ENCODE assay signal across 20 cellular contexts in the genomic region with DNA sequence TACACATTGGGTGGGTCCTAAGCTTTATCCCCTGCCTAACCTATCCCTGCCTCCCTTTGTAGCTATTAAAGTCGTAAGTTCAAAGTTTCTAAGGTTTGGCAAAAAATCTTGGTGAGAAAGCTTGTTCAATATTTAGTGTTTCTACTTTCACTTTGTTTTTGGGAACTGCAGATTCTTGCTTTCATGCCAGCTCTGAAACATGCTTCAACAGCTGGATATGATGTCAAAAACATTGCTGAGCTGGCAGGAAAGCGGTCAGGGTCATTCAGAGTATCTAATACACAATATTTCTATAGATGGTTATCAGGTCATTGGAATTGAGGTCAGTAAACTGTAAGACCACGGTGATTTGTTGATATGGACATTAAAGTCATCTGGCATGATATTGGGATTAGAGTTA. TPM values are rescaled to one million over a fixed set of nuclear protein-coding genes. Genes with fewer than 3 reads are reported as not detected.
"Had no signal": no experiment of that assay in that cellular context is flagged by ENCODE, and none has a peak within 500 bp of the region (broad histone marks: within the 10 kb centered on the region; RNA-seq: fewer than 3 reads in every experiment).

No MANE protein-coding gene starts in this region.

- DNase-seq: activated CD4-positive, alpha-beta T cell treated with anti-CD3 and anti-CD28 coated beads for 36 hours; activated CD8-positive, alpha-beta memory T cell treated with anti-CD3 and anti-CD28 coated beads, Interleukin-2, amount 50 U/mL, for 48 hours; activated CD8-positive, alpha-beta T cell treated with anti-CD3 and anti-CD28 coated beads for 36 hours; activated naive CD4-positive, alpha-beta T cell treated with anti-CD3 and anti-CD28 coated beads for 36 hours; cerebellar nuclear complex; dorsolateral prefrontal cortex; left colon; mammary epithelial cell; mucosa of descending colon; occipital lobe; right lobe of liver; SK-N-SH; stimulated activated CD4-positive, alpha-beta T cell treated with anti-CD3 and anti-CD28 coated beads, Interleukin-2, amount 100 ng/mL, for 48 hours; stimulated activated naive CD4-positive, alpha-beta T cell treated with Interleukin-2 at 50 U/mL for 16 hours; T-helper 1 cell; WERI-Rb-1 had no signal

- H3K4me3 Mint-ChIP-seq: activated CD4-positive, alpha-beta T cell treated with anti-CD3 and anti-CD28 coated beads for 36 hours; activated CD8-positive, alpha-beta T cell treated with anti-CD3 and anti-CD28 coated beads for 36 hours; activated naive CD4-positive, alpha-beta T cell treated with anti-CD3 and anti-CD28 coated beads for 36 hours; nephron had no signal

- H3K4me1 ChIP-seq: esophagus muscularis mucosa, prostate gland, right lobe of liver had no signal

- H3K9me3 Mint-ChIP-seq: activated CD8-positive, alpha-beta T cell treated with anti-CD3 and anti-CD28 coated beads for 36 hours; activated naive CD4-positive, alpha-beta T cell treated with anti-CD3 and anti-CD28 coated beads for 36 hours had no signal

- H3K4me1 Mint-ChIP-seq: activated CD4-positive, alpha-beta T cell treated with anti-CD3 and anti-CD28 coated beads for 36 hours; brain; nephron had no signal

- H3K27me3 ChIP-seq: esophagus muscularis mucosa, right lobe of liver had no signal

- H3K36me3 ChIP-seq: esophagus muscularis mucosa, prostate gland, right lobe of liver, WERI-Rb-1 had no signal

- ATAC-seq: activated CD4-positive, alpha-beta T cell treated with anti-CD3 and anti-CD28 coated beads for 36 hours; activated CD8-positive, alpha-beta T cell treated with anti-CD3 and anti-CD28 coated beads for 36 hours; left colon; mucosa of descending colon; right lobe of liver had no signal

- H3K27ac Mint-ChIP-seq: activated CD4-positive, alpha-beta T cell treated with anti-CD3 and anti-CD28 coated beads for 36 hours; activated CD8-positive, alpha-beta T cell treated with anti-CD3 and anti-CD28 coated beads for 36 hours; activated naive CD4-positive, alpha-beta T cell treated with anti-CD3 and anti-CD28 coated beads for 36 hours; brain; nephron had no signal

- H3K27me3 Mint-ChIP-seq: activated CD4-positive, alpha-beta T cell treated with anti-CD3 and anti-CD28 coated beads for 36 hours; activated CD8-positive, alpha-beta T cell treated with anti-CD3 and anti-CD28 coated beads for 36 hours; brain had no signal

- H3K9me3 ChIP-seq: esophagus muscularis mucosa, mucosa of descending colon, prostate gland, right lobe of liver, SK-N-SH had no signal

- H3K4me3 ChIP-seq: dorsolateral prefrontal cortex, esophagus muscularis mucosa, mucosa of descending colon, prostate gland, right lobe of liver had no signal

- H3K27ac ChIP-seq: dorsolateral prefrontal cortex, esophagus muscularis mucosa, prostate gland, right lobe of liver, WERI-Rb-1 had no signal

RNA-seq across cellular contexts. Expression of a gene that starts 39.0 kb away (rescaled TPM):
- total RNA-seq: activated CD4-positive, alpha-beta T cell treated with anti-CD3 and anti-CD28 coated beads for 36 hours; activated CD8-positive, alpha-beta T cell treated with anti-CD3 and anti-CD28 coated beads for 36 hours; activated naive CD4-positive, alpha-beta T cell treated with anti-CD3 and anti-CD28 coated beads for 36 hours; right lobe of liver had no signal
